Comparison of ENCODE assay signal across 20 cellular contexts in the genomic region with DNA sequence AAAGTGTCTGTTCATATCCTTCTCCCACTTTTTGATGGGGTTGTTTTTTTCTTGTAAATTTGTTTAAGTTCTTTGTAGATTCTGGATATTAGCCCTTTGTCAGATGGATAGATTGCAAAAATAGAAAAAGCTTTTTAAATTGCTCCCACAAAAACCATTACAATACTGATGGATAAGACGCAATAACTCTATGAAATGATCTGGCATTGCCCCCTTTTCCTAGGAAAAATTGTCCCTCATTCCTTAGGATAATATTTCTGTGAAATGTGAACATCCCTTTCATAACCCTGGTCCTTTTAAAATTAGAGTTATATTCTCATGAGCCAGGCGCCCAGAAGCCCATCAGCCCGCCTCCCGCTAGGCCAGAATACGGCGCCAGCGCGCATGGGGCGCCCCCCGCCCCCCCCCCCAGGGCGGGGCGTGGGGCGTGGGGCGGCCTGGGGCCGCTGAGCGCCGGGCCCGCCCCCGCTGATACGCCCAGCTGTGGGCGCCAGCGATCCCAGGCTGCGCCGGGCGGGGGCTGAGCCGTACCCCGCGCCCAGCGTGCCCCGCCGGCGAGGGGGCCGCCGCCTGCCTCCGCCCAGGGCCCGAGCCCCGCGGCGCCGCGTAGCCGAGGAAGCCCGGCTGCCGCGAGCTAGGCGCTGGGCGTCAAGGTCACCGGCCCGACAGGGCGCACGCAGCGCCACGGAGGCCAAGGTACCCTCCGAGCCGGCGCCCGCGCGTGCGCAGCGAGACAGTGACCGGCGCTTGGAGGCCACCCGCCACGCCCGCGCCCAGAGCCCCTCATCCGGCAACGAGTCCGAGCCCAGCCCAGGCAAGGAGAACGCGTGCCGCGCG. TPM values are rescaled to one million over a fixed set of nuclear protein-coding genes. Genes with fewer than 3 reads are reported as not detected.
DNase-seq lines count a peak whose midpoint lies in the region; ATAC-seq and TF ChIP-seq lines count a peak whose summit lies in the region.
"Had no signal": no experiment of that assay in that cellular context is flagged by ENCODE, and none has a peak within 500 bp of the region (broad histone marks: within the 10 kb centered on the region; RNA-seq: fewer than 3 reads in every experiment).

No MANE protein-coding gene starts in this region.

- peaks cover 3% of the 10 kb centered on the region for H3K36me3 Mint-ChIP-seq in activated CD4-positive, alpha-beta T cell treated with anti-CD3 and anti-CD28 coated beads for 36 hours (ENCODE audit: low read depth)
- H3K36me3 Mint-ChIP-seq: naive B cell had no signal

- peaks cover 26% of the 10 kb centered on the region for H3K27me3 Mint-ChIP-seq in activated CD4-positive, alpha-beta T cell treated with anti-CD3 and anti-CD28 coated beads for 36 hours

- no peak overlapping the region for H3K4me3 ChIP-seq in H7 (ENCODE audit: insufficient read depth, low read depth, low read length)
- H3K4me3 ChIP-seq in ascending aorta: peak overlapping the region; percentile 21 to 44
- H3K4me3 ChIP-seq in hepatocyte: no peak overlapping the region
- H3K4me3 ChIP-seq in parathyroid adenoma (ENCODE audit: low read depth, low read length): no peak overlapping the region
- H3K4me3 ChIP-seq: body of pancreas had no signal

- H3K4me1 Mint-ChIP-seq in activated CD4-positive, alpha-beta T cell treated with anti-CD3 and anti-CD28 coated beads for 36 hours: no peaks in the 10 kb centered on the region
- H3K4me1 Mint-ChIP-seq: naive B cell had no signal

- H3K9ac ChIP-seq in parathyroid adenoma: no peak overlapping the region

- CTCF ChIA-PET in activated CD4-positive, alpha-beta T cell treated with anti-CD3 and anti-CD28 coated beads for 36 hours (lab: Charles Lee): no interaction called here

- H3K4me1 ChIP-seq in ascending aorta (no peaks in the 10 kb centered on the region), hepatocyte (ENCODE audit: insufficient read depth) (no peaks in the 10 kb centered on the region), parathyroid adenoma (no peaks in the 10 kb centered on the region)
- H3K4me1 ChIP-seq: body of pancreas, gastrocnemius medialis, Peyer's patch had no signal

- 5% methylated on average over 24 of the region's 75 CpGs for whole genome bisulfite sequencing in hepatocyte (ENCODE audit: low lambda C conversion rate, missing lambda C conversion rate)

- H3K27me3 ChIP-seq in H7 (ENCODE audit: control insufficient read depth, insufficient read depth, low read length) (no peaks in the 10 kb centered on the region), ascending aorta (no peaks in the 10 kb centered on the region), hepatocyte (no peaks in the 10 kb centered on the region), parathyroid adenoma (ENCODE audit: control insufficient read depth, insufficient read depth, low read length) (no peaks in the 10 kb centered on the region)
- H3K27me3 ChIP-seq: body of pancreas, Peyer's patch had no signal

- no peak overlapping the region for H3K4me3 Mint-ChIP-seq in activated CD4-positive, alpha-beta T cell treated with anti-CD3 and anti-CD28 coated beads for 36 hours
- H3K4me3 Mint-ChIP-seq: effector memory CD8-positive, alpha-beta T cell; naive B cell had no signal

- no peak for ATAC-seq in activated CD4-positive, alpha-beta T cell treated with anti-CD3 and anti-CD28 coated beads for 36 hours
- no peak for ATAC-seq in GM19452 (IDR thresholded peaks at IDR 0.05; ENCODE audit: unreplicated experiment)
- ATAC-seq: body of pancreas; effector memory CD8-positive, alpha-beta T cell had no signal

- POLR2A ChIA-PET in activated CD4-positive, alpha-beta T cell treated with anti-CD3 and anti-CD28 coated beads for 36 hours (lab: Charles Lee): no interaction called here

- H2AFZ ChIP-seq in hepatocyte: no peak overlapping the region
- peak overlapping the region; percentile 29 for H2AFZ ChIP-seq in parathyroid adenoma

- H3K27ac ChIP-seq in ascending aorta (no peak overlapping the region), hepatocyte (no peak overlapping the region), parathyroid adenoma (no peak overlapping the region)
- H3K27ac ChIP-seq: body of pancreas, C4-2B, gastrocnemius medialis, Peyer's patch had no signal

- H3K27ac Mint-ChIP-seq in activated CD4-positive, alpha-beta T cell treated with anti-CD3 and anti-CD28 coated beads for 36 hours: no peak overlapping the region
- H3K27ac Mint-ChIP-seq: effector memory CD8-positive, alpha-beta T cell; naive B cell had no signal

- H3K4me2 ChIP-seq in hepatocyte (peak overlapping the region; percentile 74), parathyroid adenoma (ENCODE audit: low read length) (no peak overlapping the region)

- no peaks in the 10 kb centered on the region for H3K36me3 ChIP-seq in H7 (replicated peaks; ENCODE audit: control insufficient read depth, insufficient read depth, low read length)
- H3K36me3 ChIP-seq in ascending aorta: no peaks in the 10 kb centered on the region
- H3K36me3 ChIP-seq in hepatocyte (replicated peaks; ENCODE audit: insufficient read depth, low read depth): no peaks in the 10 kb centered on the region
- H3K36me3 ChIP-seq in parathyroid adenoma (ENCODE audit: control insufficient read depth, insufficient read depth, low read length): no peaks in the 10 kb centered on the region
- H3K36me3 ChIP-seq: gastrocnemius medialis, Peyer's patch had no signal

- peaks cover 2% of the 10 kb centered on the region for H3K9me3 Mint-ChIP-seq in activated CD4-positive, alpha-beta T cell treated with anti-CD3 and anti-CD28 coated beads for 36 hours (ENCODE audit: low read depth)
- H3K9me3 Mint-ChIP-seq: effector memory CD8-positive, alpha-beta T cell had no signal

- intact Hi-C loops in ascending aorta (cut with DNase I): no loop called here
- intact Hi-C loops in activated CD4-positive, alpha-beta T cell treated with anti-CD3 and anti-CD28 coated beads for 36 hours (cut with DNase I, micrococcal nuclease): no loop called here

- H3K9me3 ChIP-seq in ascending aorta: no peaks in the 10 kb centered on the region
- no peaks in the 10 kb centered on the region for H3K9me3 ChIP-seq in hepatocyte (ENCODE audit: low read depth)
- H3K9me3 ChIP-seq in parathyroid adenoma (ENCODE audit: control insufficient read depth, low read length): no peaks in the 10 kb centered on the region
- H3K9me3 ChIP-seq: body of pancreas, gastrocnemius medialis, Peyer's patch had no signal

- DNase-seq in H7: peak; percentile 54
- DNase-seq in ascending aorta (ENCODE audit: low spot score in 2 of 2): no peak
- peak; percentile 40 for DNase-seq in hepatocyte (ENCODE audit: low spot score)
- no peak for DNase-seq in activated CD4-positive, alpha-beta T cell treated with anti-CD3 and anti-CD28 coated beads for 36 hours
- DNase-seq in GM20000 (ENCODE audit: low spot score): no peak
- DNase-seq in Kasumi-1 (lab: John Stamatoyannopoulos, UW): no peak
- DNase-seq: activated effector memory CD4-positive, alpha-beta T cell treated with Interleukin-2 at 50 U/mL for 16 hours; body of pancreas; effector memory CD8-positive, alpha-beta T cell; gastrocnemius medialis; KBM-7; naive B cell; NCI-H1694; stimulated activated naive CD4-positive, alpha-beta T cell; T-helper 2 cell had no signal

- H3K79me2 ChIP-seq in hepatocyte: no peaks in the 10 kb centered on the region
- H3K79me2 ChIP-seq in parathyroid adenoma: no peaks in the 10 kb centered on the region

- no peaks in the 10 kb centered on the region for H4K20me1 ChIP-seq in hepatocyte (ENCODE audit: insufficient read depth, poor library complexity, severe bottlenecking)

- TF ChIP-seq CTCF in ascending aorta (IDR thresholded peaks at IDR 0.05) (no peak), hepatocyte (IDR thresholded peaks at IDR 0.05; ENCODE audit: poor library complexity) (no peak), parathyroid adenoma (IDR thresholded peaks at IDR 0.05) (no peak), GM20000 (IDR thresholded peaks at IDR 0.05; ENCODE audit: extremely low read depth, missing control alignments) (no peak)

- H3K9me2 ChIP-seq in hepatocyte (replicated peaks; ENCODE audit: insufficient read depth): no peaks in the 10 kb centered on the region

RNA-seq across cellular contexts. Expression of a gene that starts 11.1 kb away (rescaled TPM):
- total RNA-seq in H7 (2014; rRNA removed; shearing (Covaris generic)): 0.41 TPM in 1 of 2 replicates, not detected in the other
- total RNA-seq in ascending aorta: not detected
- total RNA-seq in hepatocyte: not detected in 2 replicates
- not detected in 2 replicates for polyA plus RNA-seq in hepatocyte
- total RNA-seq in activated CD4-positive, alpha-beta T cell treated with anti-CD3 and anti-CD28 coated beads for 36 hours: not detected
- total RNA-seq: Peyer's patch, skeletal muscle tissue had no signal

Comparison
In these comparisons a context has a peak if more than half of its experiments do, and no peak if none do; other contexts are left out.
1. DNase-seq: peak in H7 (single experiment) and hepatocyte (single experiment); none in ascending aorta (0 of 2), activated CD4-positive, alpha-beta T cell treated with anti-CD3 and anti-CD28 coated beads for 36 hours (single experiment), GM20000 (single experiment) and Kasumi-1 (0 of 2).
2. H3K4me3 ChIP-seq: peak in ascending aorta (2 of 2); none in H7 (single experiment), hepatocyte (single experiment) and parathyroid adenoma (single experiment).